Comparison of ENCODE assay signal across 8 cellular contexts in genomic region chr3:157499342-157499963, GRCh38. TPM values are rescaled to one million over a fixed set of nuclear protein-coding genes. Genes with fewer than 3 reads are reported as not detected.
DNase-seq lines count a peak whose midpoint lies in the region; ATAC-seq and TF ChIP-seq lines count a peak whose summit lies in the region.

No MANE protein-coding gene starts in this region.

- H3K4me3 ChIP-seq in lower lobe of right lung: peak overlapping the region; percentile 43
- H3K4me3 ChIP-seq in vagina: peak overlapping the region; percentile 18 to 30

- no peak for TF ChIP-seq CTCF in lower lobe of right lung (IDR thresholded peaks at IDR 0.05)
- no peak for TF ChIP-seq CTCF in vagina (IDR thresholded peaks at IDR 0.05)

- peak overlapping the region; percentile 62 for H3K27ac ChIP-seq in lower lobe of right lung
- no peak overlapping the region for H3K27ac ChIP-seq in vagina

- no peak for TF ChIP-seq POLR2A in vagina (IDR thresholded peaks at IDR 0.05)

- intact Hi-C loops in lower lobe of right lung (cut with DNase I): no loop called here
- intact Hi-C loops in vagina (cut with DNase I): no loop called here

- ATAC-seq in lower lobe of right lung (peak; percentile 93 to 95), HG03175 (IDR thresholded peaks at IDR 0.05; ENCODE audit: unreplicated experiment) (no peak)

- peak; percentile 62 for DNase-seq in activated effector memory CD4-positive, alpha-beta T cell treated with anti-CD3 and anti-CD28 coated beads, Interleukin-2, amount 50 U/mL, for 16 hours
- DNase-seq in activated effector memory CD4-positive, alpha-beta T cell treated with Interleukin-2 at 50 U/mL for 16 hours: no peak
- peak; percentile 31 to 74 for DNase-seq in dermis microvascular lymphatic vessel endothelial cell (ENCODE audit: low read depth in 2 of 2)
- DNase-seq in lower lobe of right lung: peak; percentile 85
- DNase-seq in vagina (ENCODE audit: extremely low spot score in 2 of 2): no peak
- DNase-seq in activated CD4-positive, alpha-beta T cell treated with anti-CD3 and anti-CD28 coated beads for 1 hour: no peak
- no peak for DNase-seq in COR-L47 (lab: John Stamatoyannopoulos, UW)

- peaks cover 17% of the 10 kb centered on the region for H3K4me1 ChIP-seq in lower lobe of right lung
- H3K4me1 ChIP-seq in vagina: peaks cover 15% of the 10 kb centered on the region

- H3K9me3 ChIP-seq in lower lobe of right lung: no peaks in the 10 kb centered on the region
- no peaks in the 10 kb centered on the region for H3K9me3 ChIP-seq in vagina

- no peaks in the 10 kb centered on the region for H3K36me3 ChIP-seq in lower lobe of right lung
- H3K36me3 ChIP-seq in vagina: no peaks in the 10 kb centered on the region

- H3K27me3 ChIP-seq in lower lobe of right lung (ENCODE audit: low read depth) (peaks cover 12% of the 10 kb centered on the region), vagina (no peaks in the 10 kb centered on the region)

RNA-seq across cellular contexts. Expression of gene VEPH1, which starts 3.8 kb away (rescaled TPM):
- 5.3 and 9.5 TPM in 2 replicates for total RNA-seq in dermis microvascular lymphatic vessel endothelial cell
- total RNA-seq in lower lobe of right lung: 116 TPM
- 2.7 TPM for total RNA-seq in vagina

Comparison
In these comparisons a context has a peak if more than half of its experiments do, and no peak if none do; other contexts are left out.
1. DNase-seq: peak in activated effector memory CD4-positive, alpha-beta T cell treated with anti-CD3 and anti-CD28 coated beads, Interleukin-2, amount 50 U/mL, for 16 hours (single experiment), dermis microvascular lymphatic vessel endothelial cell (2 of 2) and lower lobe of right lung (single experiment); none in activated effector memory CD4-positive, alpha-beta T cell treated with Interleukin-2 at 50 U/mL for 16 hours (single experiment), vagina (0 of 2), activated CD4-positive, alpha-beta T cell treated with anti-CD3 and anti-CD28 coated beads for 1 hour (single experiment) and COR-L47 (single experiment).
2. RNA of gene VEPH1, which starts 3.8 kb away (total RNA-seq): 116 TPM in lower lobe of right lung (single experiment); 5.3 to 9.5 TPM in dermis microvascular lymphatic vessel endothelial cell and 2.7 TPM in vagina (single experiment); every median in the first group is over 10 times any median in the second.